11 cellular contexts compared by ENCODE assay signal in the genomic region with DNA sequence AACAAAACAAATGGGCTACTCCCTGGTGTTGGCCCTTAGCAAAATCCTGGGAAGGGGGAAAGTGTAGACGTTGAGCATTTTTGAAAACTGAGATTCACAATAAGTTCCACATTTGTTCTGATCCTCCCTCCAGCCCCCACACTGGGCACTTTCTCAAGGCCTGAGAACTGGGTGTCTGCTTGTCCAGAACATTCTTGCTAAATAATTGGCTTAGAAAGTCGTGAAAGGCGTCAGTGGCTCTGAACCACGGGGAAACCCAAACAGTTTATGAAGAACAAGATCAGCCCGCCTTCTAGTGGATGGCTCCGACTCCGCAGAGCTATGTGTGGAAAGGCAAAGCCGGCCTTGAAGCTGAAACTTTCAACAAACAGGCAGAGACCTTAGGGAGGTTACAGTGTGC.
DNase-seq lines count a peak whose midpoint lies in the region; TF ChIP-seq lines count a peak whose summit lies in the region.
"Had no signal": no experiment of that assay in that cellular context is flagged by ENCODE, and none has a peak within 500 bp of the region (broad histone marks: within the 10 kb centered on the region; RNA-seq: fewer than 3 reads in every experiment).

No MANE protein-coding gene starts in this region.

- no peak overlapping the region for H2AK5ac ChIP-seq in neuronal stem cell (ENCODE audit: low read depth, low read length)

- H4K8ac ChIP-seq in neuronal stem cell (ENCODE audit: low read depth, low read length): no peak overlapping the region

- H3K9me2 ChIP-seq in hepatocyte (replicated peaks; ENCODE audit: insufficient read depth): no peaks in the 10 kb centered on the region

- 51% methylated on average over 8 of the region's 8 CpGs for WGBS in hepatocyte (ENCODE audit: low lambda C conversion rate, missing lambda C conversion rate)
- no CpG with 5 or more reads among the region's 8 CpGs for WGBS in neuronal stem cell (ENCODE audit: extremely low coverage in 2 of 2, insufficient read length in 2 of 2, insufficient replicate concordance in 1 of 2), 2 donors

- no peak overlapping the region for H3K9ac ChIP-seq in neuronal stem cell (ENCODE audit: low read depth, low read length, poor library complexity)

- no peak overlapping the region for H4K91ac ChIP-seq in neuronal stem cell (ENCODE audit: low read depth, low read length, poor library complexity)

- H2AFZ ChIP-seq in hepatocyte: no peak overlapping the region
- no peak overlapping the region for H2AFZ ChIP-seq in neuronal stem cell (ENCODE audit: low read length)

- H3K4me1 ChIP-seq in hepatocyte (ENCODE audit: insufficient read depth) (no peaks in the 10 kb centered on the region), neuronal stem cell (ENCODE audit: control insufficient read depth in 2 of 2, insufficient read depth in 1 of 2, low read depth in 1 of 2, low read length in 2 of 2) (peaks cover 0 to 3% of the 10 kb centered on the region in 2 donors)
- H3K4me1 ChIP-seq: A549 had no signal

- H3K4ac ChIP-seq in neuronal stem cell (ENCODE audit: low read length): no peak overlapping the region

- H3K36me3 ChIP-seq in brain microvascular endothelial cell (replicated peaks) (no peaks in the 10 kb centered on the region), hepatocyte (replicated peaks; ENCODE audit: insufficient read depth, low read depth) (no peaks in the 10 kb centered on the region), neuronal stem cell (replicated peaks in 1 of 2; ENCODE audit: control insufficient read depth in 2 of 2, insufficient read depth in 2 of 2, low read length in 2 of 2) (no peaks in the 10 kb centered on the region)

- no peak overlapping the region for H3K23ac ChIP-seq in neuronal stem cell (ENCODE audit: low read depth, low read length, poor library complexity)

- no peak overlapping the region for H3K18ac ChIP-seq in neuronal stem cell (ENCODE audit: low read length)

- no peak overlapping the region for H3K14ac ChIP-seq in neuronal stem cell (ENCODE audit: low read length)

- H3K4me3 ChIP-seq in AG04450 (ENCODE audit: low read depth, low read length): no peak overlapping the region
- H3K4me3 ChIP-seq in brain microvascular endothelial cell (ENCODE audit: low read depth, low read length): no peak overlapping the region
- no peak overlapping the region for H3K4me3 ChIP-seq in hepatocyte
- H3K4me3 ChIP-seq in neuronal stem cell (ENCODE audit: low read length in 2 of 2): no peak overlapping the region
- H3K4me3 ChIP-seq: A549 had no signal

- H3K27ac ChIP-seq in AG04450 (ENCODE audit: low read depth, low read length) (peak overlapping the region; percentile 62), brain microvascular endothelial cell (peak overlapping the region; percentile 63), hepatocyte (no peak overlapping the region), neuronal stem cell (replicated peaks; ENCODE audit: low read length) (no peak overlapping the region)
- H3K27ac ChIP-seq: A549 had no signal

- no peak overlapping the region for H2BK120ac ChIP-seq in neuronal stem cell (ENCODE audit: low read depth, low read length)

- H3K4me2 ChIP-seq in hepatocyte (no peak overlapping the region), neuronal stem cell (ENCODE audit: insufficient read depth, low read length, poor library complexity, severe bottlenecking) (no peak overlapping the region)
- H3K4me2 ChIP-seq: A549 had no signal

- CTCF ChIA-PET in AG04450 (lab: Charles Lee): interaction anchor here (1.0 kb wide), 1 partner anchor 168 kb away, joined by 4 read pairs; no protein-coding TSS in a partner anchor

- no peak overlapping the region for H2BK12ac ChIP-seq in neuronal stem cell (ENCODE audit: low read length)

- H3K27me3 ChIP-seq in AG04450 (ENCODE audit: control insufficient read depth, insufficient read depth, low read length): no peaks in the 10 kb centered on the region
- no peaks in the 10 kb centered on the region for H3K27me3 ChIP-seq in brain microvascular endothelial cell (replicated peaks)
- H3K27me3 ChIP-seq in hepatocyte: peaks cover 5% of the 10 kb centered on the region
- no peaks in the 10 kb centered on the region for H3K27me3 ChIP-seq in neuronal stem cell (ENCODE audit: control insufficient read depth in 3 of 3, insufficient read depth in 3 of 3, low read depth in 1 of 3, low read length in 3 of 3)

- no peak overlapping the region for H2BK15ac ChIP-seq in neuronal stem cell (ENCODE audit: low read length)

- DNase-seq in AG04450 (ENCODE audit: low read depth, low spot score) (peak; percentile 58), brain microvascular endothelial cell (peak; percentile 85), hepatocyte (ENCODE audit: low spot score) (peak; percentile 14), posterior vena cava (ENCODE audit: low spot score) (peak; percentile 92), NCI-H82 treated with DMSO at 0.1 percent for 48 hours (lab: John Stamatoyannopoulos, UW; ENCODE audit: unreplicated experiment) (no peak), neuronal stem cell (ENCODE audit: low spot score) (no peak), NCI-H2171 treated with DMSO at 0.1 percent for 48 hours (lab: John Stamatoyannopoulos, UW) (no peak)
- no peak for DNase-seq in stimulated activated CD4-positive, alpha-beta T cell treated with anti-CD3 and anti-CD28 coated beads, Interleukin-4, amount 100 ng/mL, for 1 hour
- DNase-seq: effector memory CD4-positive, alpha-beta T cell; NCI-H526 treated with DMSO at 0.1 percent for 48 hours had no signal

- H3K9me3 ChIP-seq in AG04450 (ENCODE audit: control insufficient read depth, insufficient read depth, low read length): peaks cover 4% of the 10 kb centered on the region; the same call in 1 of the 2 replicates
- no peaks in the 10 kb centered on the region for H3K9me3 ChIP-seq in hepatocyte (ENCODE audit: low read depth)
- peaks cover 3 to 6% of the 10 kb centered on the region in 2 donors for H3K9me3 ChIP-seq in neuronal stem cell (replicated peaks in 1 of 2; ENCODE audit: control insufficient read depth in 2 of 2, insufficient read depth in 1 of 2, low read depth in 1 of 2, low read length in 2 of 2)
- H3K9me3 ChIP-seq: A549 had no signal

- in situ Hi-C loops in brain microvascular endothelial cell (cut with HindIII; ENCODE audit: low pct_ligation_motif_present, low sequenced_read_pairs): no loop called here

- TF ChIP-seq CTCF in AG04450 (IDR thresholded peaks at IDR 0.05; ENCODE audit: low read depth, low read length): peak; percentile 70
- TF ChIP-seq CTCF in brain microvascular endothelial cell (IDR thresholded peaks at IDR 0.05; ENCODE audit: low read depth, low read length, missing control alignments): peak; percentile 67
- TF ChIP-seq CTCF in hepatocyte (IDR thresholded peaks at IDR 0.05; ENCODE audit: poor library complexity): no peak

- intact Hi-C loops in posterior vena cava (cut with DNase I): loop anchor here (5.0 to 10.0 kb wide), 2 partner anchors 152 to 175 kb away; no protein-coding TSS in a partner anchor

- no peaks in the 10 kb centered on the region for H3K79me2 ChIP-seq in hepatocyte

- H3K79me1 ChIP-seq in neuronal stem cell (ENCODE audit: low read depth, low read length): no peaks in the 10 kb centered on the region

- H2BK5ac ChIP-seq in neuronal stem cell (ENCODE audit: low read length): no peak overlapping the region

- POLR2A ChIA-PET in AG04450 (lab: Yijun Ruan, JAX): interaction anchor here (0.6 kb wide), 1 partner anchor 53 kb away, joined by 3 read pairs; no protein-coding TSS in a partner anchor

- no peaks in the 10 kb centered on the region for H4K20me1 ChIP-seq in hepatocyte (ENCODE audit: insufficient read depth, poor library complexity, severe bottlenecking)

Comparison
In these comparisons a context has a peak if more than half of its experiments do, and no peak if none do; other contexts are left out.
1. DNase-seq: peak in AG04450 (single experiment), brain microvascular endothelial cell (single experiment), hepatocyte (single experiment) and posterior vena cava (single experiment); none in NCI-H82 treated with DMSO at 0.1 percent for 48 hours (single experiment), neuronal stem cell (single experiment), NCI-H2171 treated with DMSO at 0.1 percent for 48 hours (single experiment) and stimulated activated CD4-positive, alpha-beta T cell treated with anti-CD3 and anti-CD28 coated beads, Interleukin-4, amount 100 ng/mL, for 1 hour (single experiment).
2. H3K27ac ChIP-seq: peak in AG04450 (single experiment) and brain microvascular endothelial cell (single experiment); none in hepatocyte (single experiment) and neuronal stem cell (single experiment).